Comparison of ENCODE assay signal across 1 cellular context in genomic region chr3:106326941-106327765, GRCh38.
TF ChIP-seq lines count a peak whose summit lies in the region.

No MANE protein-coding gene starts in this region.

TF ChIP-seq in IMR-90, 13 proteins besides CTCF, POLR2A, EP300 and RAD21:
- TF ChIP-seq FOS (IDR thresholded peaks at IDR 0.05; ENCODE audit: low read depth, low read length) (no peak), CEBPB (IDR thresholded peaks at IDR 0.05; ENCODE audit: low read depth, low read length) (no peak), SMC3 (IDR thresholded peaks at IDR 0.05; ENCODE audit: low read depth, low read length) (no peak), CHD1 (IDR thresholded peaks at IDR 0.05; ENCODE audit: low read depth, low read length) (no peak), ELK1 (IDR thresholded peaks at IDR 0.05; ENCODE audit: borderline replicate concordance, low read depth, low read length) (no peak), MAFK (IDR thresholded peaks at IDR 0.05; ENCODE audit: low read depth, low read length) (no peak), MAZ (IDR thresholded peaks at IDR 0.05; ENCODE audit: borderline replicate concordance, low read depth, low read length) (no peak), USF2 (IDR thresholded peaks at IDR 0.05; ENCODE audit: low read depth, low read length) (no peak), RCOR1 (IDR thresholded peaks at IDR 0.05; ENCODE audit: insufficient replicate concordance, low read length) (no peak), MXI1 (IDR thresholded peaks at IDR 0.05; ENCODE audit: borderline replicate concordance, low read depth, low read length) (no peak), NFE2L2 (IDR thresholded peaks at IDR 0.05; ENCODE audit: low read depth, low read length) (no peak), RFX5 (IDR thresholded peaks at IDR 0.05; ENCODE audit: low read depth, low read length) (no peak), BHLHE40 (IDR thresholded peaks at IDR 0.05; ENCODE audit: low read depth, low read length) (no peak)
